ENCODE assay signal across 19 cellular contexts in genomic region chr9:109274768-109275596, GRCh38. TPM values are rescaled to one million over a fixed set of nuclear protein-coding genes. Genes with fewer than 3 reads are reported as not detected.
DNase-seq lines count a peak whose midpoint lies in the region; ATAC-seq and TF ChIP-seq lines count a peak whose summit lies in the region.
"Had no signal": no experiment of that assay in that cellular context is flagged by ENCODE, and none has a peak within 500 bp of the region (broad histone marks: within the 10 kb centered on the region; RNA-seq: fewer than 3 reads in every experiment).

No MANE protein-coding gene starts in this region.

- H3K27me3 ChIP-seq in right lobe of liver = no peaks in the 10 kb centered on the region
- no peaks in the 10 kb centered on the region for H3K27me3 ChIP-seq in thyroid gland
- H3K27me3 ChIP-seq: BLaER1, upper lobe of left lung had no signal

- H3K27ac ChIP-seq in right lobe of liver (peak overlapping the region in 2 of 3 donors; percentile 35 to 76), thyroid gland (peak overlapping the region; percentile 41 to 69 (median 57))
- H3K27ac ChIP-seq: A549, BLaER1, epithelial cell of prostate, KMS-11, prostate gland, SK-N-MC, upper lobe of left lung had no signal

- ATAC-seq in esophagus mucosa (peak; percentile 47), right lobe of liver (peak; percentile 34 to 52 (median 49)), HG03469 (IDR thresholded peaks at IDR 0.05; ENCODE audit: unreplicated experiment) (no peak)
- ATAC-seq: A549; natural killer cell treated with Interleukin-12 subunit alpha and Interleukin-12 subunit beta and Interleukin-15 and Interleukin-18, amount 100 ng/mL, for 72 hours had no signal

- H3K4me1 ChIP-seq in right lobe of liver = peaks cover 0 to 65% (median 20%) of the 10 kb centered on the region in 4 donors
- H3K4me1 ChIP-seq in thyroid gland = peaks cover 52 to 61% of the 10 kb centered on the region in 2 donors
- H3K4me1 ChIP-seq: A549, upper lobe of left lung had no signal

- intact Hi-C loops in right lobe of liver (cut with DNase I) = no loop called here
- intact Hi-C loops in thyroid gland (cut with DNase I) = no loop called here

- H3K9me3 ChIP-seq in right lobe of liver (no peaks in the 10 kb centered on the region), thyroid gland (no peaks in the 10 kb centered on the region)
- H3K9me3 ChIP-seq: A549, BLaER1, prostate gland, upper lobe of left lung had no signal

- H3K4me3 ChIP-seq in right lobe of liver = no peak overlapping the region
- H3K4me3 ChIP-seq in thyroid gland (replicated peaks in 1 of 3) = no peak overlapping the region
- H3K4me3 ChIP-seq: A549, BLaER1, prostate gland, SK-N-MC, upper lobe of left lung had no signal

- DNase-seq in NCI-H748 (lab: John Stamatoyannopoulos, UW; ENCODE audit: unreplicated experiment) (peak; percentile 50), NCI-H748 treated with DMSO at 0.1 percent for 48 hours (lab: John Stamatoyannopoulos, UW) (no peak), right lobe of liver (peak in 2 of 3 donors; percentile 57 to 75), thyroid gland (peak in 1 of 2 donors; percentile 40), SHP77 treated with DMSO at 0.1 percent for 48 hours (lab: John Stamatoyannopoulos, UW) (no peak)
- DNase-seq in activated CD4-positive, alpha-beta T cell treated with anti-CD3 and anti-CD28 coated beads, Interleukin-2, amount 50 U/mL, for 48 hours = no peak
- DNase-seq: activated CD4-positive, CD25-positive, alpha-beta regulatory T cell; foreskin melanocyte; stimulated activated naive CD4-positive, alpha-beta T cell treated with Interleukin-2 at 50 U/mL for 16 hours; upper lobe of left lung had no signal

- TF ChIP-seq CTCF in right lobe of liver (IDR thresholded peaks at IDR 0.05) (no peak), thyroid gland (IDR thresholded peaks at IDR 0.05) (no peak)

- WGBS in right lobe of liver (ENCODE audit: insufficient coverage, low coverage, low lambda C conversion rate, missing lambda C conversion rate) = 66% methylated on average over 4 of the region's 7 CpGs
- 47 to 62% methylated on average over 7 of the region's 7 CpGs for WGBS in thyroid gland, 2 donors

- no peaks in the 10 kb centered on the region for H3K36me3 ChIP-seq in right lobe of liver
- no peaks in the 10 kb centered on the region for H3K36me3 ChIP-seq in thyroid gland
- H3K36me3 ChIP-seq: BLaER1, prostate gland, upper lobe of left lung had no signal

- no peak for TF ChIP-seq POLR2A in right lobe of liver (IDR thresholded peaks at IDR 0.05)
- TF ChIP-seq POLR2A in thyroid gland (IDR thresholded peaks at IDR 0.05) = no peak

RNA-seq across cellular contexts. Expression of gene EPB41L4B, which starts 45.9 kb away (rescaled TPM):
- 1.1 TPM for total RNA-seq in esophagus mucosa
- total RNA-seq in right lobe of liver = 10 to 100 TPM; 29.0 to 89.0 (median 32.4) TPM
- total RNA-seq in thyroid gland = 10 to 100 TPM; 56.4 to 72.7 (median 71.0) TPM

Comparison
In these comparisons a context has a peak if more than half of its experiments do, and no peak if none do; other contexts are left out.
1. DNase-seq: peak in NCI-H748 (single experiment) and right lobe of liver (2 of 3); none in NCI-H748 treated with DMSO at 0.1 percent for 48 hours (single experiment), activated CD4-positive, alpha-beta T cell treated with anti-CD3 and anti-CD28 coated beads, Interleukin-2, amount 50 U/mL, for 48 hours (0 of 2) and SHP77 treated with DMSO at 0.1 percent for 48 hours (single experiment).
2. RNA of gene EPB41L4B, which starts 45.9 kb away (total RNA-seq): 56.4 to 72.7 TPM in thyroid gland and 29.0 to 89.0 TPM in right lobe of liver; 1.1 TPM in esophagus mucosa (single experiment); every median in the first group is over 10 times any median in the second.